Comparison of ENCODE assay signal across 12 cellular contexts in genomic region chr2:21043744-21044532, GRCh38. TPM values are rescaled to one million over a fixed set of nuclear protein-coding genes. Genes with fewer than 3 reads are reported as not detected.
DNase-seq lines count a peak whose midpoint lies in the region; ATAC-seq lines count a peak whose summit lies in the region.
"Had no signal": no experiment of that assay in that cellular context is flagged by ENCODE, and none has a peak within 500 bp of the region (broad histone marks: within the 10 kb centered on the region; RNA-seq: fewer than 3 reads in every experiment).

Gene APOB, minus strand, starts transcription at chr2:21044073. Its CDS starts 128 bp downstream, at chr2:21043945.

- H3K36me3 Mint-ChIP-seq in stimulated activated memory B cell treated with anti-CD40 and anti-IgM and Interleukin-4, amounts not matched to agents 10 μg/mL and 1 μg/mL and 100 μg/mL, for 72 hours = no peaks in the 10 kb centered on the region

- H3K4me1 Mint-ChIP-seq in stimulated activated memory B cell treated with anti-CD40 and anti-IgM and Interleukin-4, amounts not matched to agents 10 μg/mL and 1 μg/mL and 100 μg/mL, for 72 hours = peaks cover 7% of the 10 kb centered on the region

- no peak within 1 kb of the TSS for H3K4me3 ChIP-seq in MG63
- no peak within 1 kb of the TSS for H3K4me3 ChIP-seq in mesenchymal stem cell (ENCODE audit: insufficient read depth in 1 of 2, low read depth in 1 of 2, low read length in 2 of 2)
- H3K4me3 ChIP-seq: prostate gland, SJCRH30 had no signal

- no peak within 1 kb of the TSS for H3K18ac ChIP-seq in mesenchymal stem cell (ENCODE audit: low read depth in 1 of 2, low read length in 2 of 2)

- no peak within 1 kb of the TSS for H2BK120ac ChIP-seq in mesenchymal stem cell (ENCODE audit: low read depth, low read length)

- no peaks in the 10 kb centered on the region for H3K9me3 Mint-ChIP-seq in stimulated activated memory B cell treated with anti-CD40 and anti-IgM and Interleukin-4, amounts not matched to agents 10 μg/mL and 1 μg/mL and 100 μg/mL, for 72 hours
- H3K9me3 Mint-ChIP-seq: activated T-helper 2 cell treated with anti-CD3 and anti-CD28 coated beads, Interferon-gamma antibody, Interleukin-2, Interleukin-4, amounts not matched to agents 10 μg/mL and 5 μg/mL and 100 μg/mL, durations not matched to agents 14 hours and 24 hours and 36 hours had no signal

- peak; percentile 9 for ATAC-seq in HG03354 (IDR thresholded peaks at IDR 0.05; ENCODE audit: poor library complexity, severe bottlenecking, unreplicated experiment)
- ATAC-seq in left colon = peak; percentile 53
- no peak for ATAC-seq in stimulated activated memory B cell treated with anti-CD40 and anti-IgM and Interleukin-4, amounts not matched to agents 10 μg/mL and 1 μg/mL and 100 μg/mL, for 72 hours

- no peak within 1 kb of the TSS for H3K4me2 ChIP-seq in mesenchymal stem cell (ENCODE audit: low read length, poor library complexity, severe bottlenecking)

- no peak within 1 kb of the TSS for H2AK5ac ChIP-seq in mesenchymal stem cell (ENCODE audit: low read length, severe bottlenecking)

- H3K9me3 ChIP-seq in MG63 (no peaks in the 10 kb centered on the region), mesenchymal stem cell (ENCODE audit: control insufficient read depth, low read length) (no peaks in the 10 kb centered on the region)
- H3K9me3 ChIP-seq: prostate gland, SJCRH30 had no signal

- peak within 1 kb of the TSS; percentile 19 for H3K4me3 Mint-ChIP-seq in stimulated activated memory B cell treated with anti-CD40 and anti-IgM and Interleukin-4, amounts not matched to agents 10 μg/mL and 1 μg/mL and 100 μg/mL, for 72 hours

- intact Hi-C loops in left colon (cut with DNase I, micrococcal nuclease) = loop anchor here in 1 of 2 donors (5.0 kb wide), 1 partner anchor 273 kb away; no protein-coding TSS in a partner anchor

- no peak within 1 kb of the TSS for H3K23ac ChIP-seq in mesenchymal stem cell (ENCODE audit: low read length in 2 of 2)

- H3K27me3 ChIP-seq in MG63 (no peaks in the 10 kb centered on the region), mesenchymal stem cell (ENCODE audit: control insufficient read depth in 1 of 2, insufficient read depth in 1 of 2, low read length in 2 of 2) (peaks cover 30 to 64% of the 10 kb centered on the region in 2 experiments)

- peak; percentile 35 for DNase-seq in astrocyte of the hippocampus (ENCODE audit: low read depth, low spot score)
- DNase-seq in left colon = peak in 1 of 2 donors; percentile 19
- DNase-seq in activated effector memory CD4-positive, alpha-beta T cell treated with anti-CD3 and anti-CD28 coated beads, Interleukin-2, amount 50 U/mL, for 16 hours = no peak
- DNase-seq in MG63 = no peak
- no peak for DNase-seq in kidney tubule cell (ENCODE audit: low spot score)
- DNase-seq in mesenchymal stem cell = no peak
- DNase-seq: SJCRH30; stimulated activated naive CD4-positive, alpha-beta T cell treated with Interleukin-2 at 50 U/mL for 16 hours had no signal

- H2BK15ac ChIP-seq in mesenchymal stem cell (ENCODE audit: low read depth, poor library complexity, severe bottlenecking) = no peak within 1 kb of the TSS

- H2BK5ac ChIP-seq in mesenchymal stem cell (ENCODE audit: low read depth, low read length, poor library complexity, severe bottlenecking) = no peak within 1 kb of the TSS

- no peak within 1 kb of the TSS for H3K9ac ChIP-seq in mesenchymal stem cell (ENCODE audit: low read length)

- no peak within 1 kb of the TSS for H3K4ac ChIP-seq in mesenchymal stem cell (ENCODE audit: low read depth in 1 of 2, low read length in 2 of 2)

- no peak within 1 kb of the TSS for H3K27ac Mint-ChIP-seq in stimulated activated memory B cell treated with anti-CD40 and anti-IgM and Interleukin-4, amounts not matched to agents 10 μg/mL and 1 μg/mL and 100 μg/mL, for 72 hours
- H3K27ac Mint-ChIP-seq: activated T-helper 2 cell treated with anti-CD3 and anti-CD28 coated beads, Interferon-gamma antibody, Interleukin-2, Interleukin-4, amounts not matched to agents 10 μg/mL and 5 μg/mL and 100 μg/mL, durations not matched to agents 14 hours and 24 hours and 36 hours had no signal

- 13% methylated on average over 50 of the region's 51 CpGs for WGBS in mesenchymal stem cell

- H4K8ac ChIP-seq in mesenchymal stem cell (ENCODE audit: low read length) = no peak within 1 kb of the TSS

- no peak within 1 kb of the TSS for H3K14ac ChIP-seq in mesenchymal stem cell (ENCODE audit: low read length in 2 of 2)

- no peak within 1 kb of the TSS for H2AFZ ChIP-seq in mesenchymal stem cell (ENCODE audit: low read depth, low read length)

- no peak within 1 kb of the TSS for H4K91ac ChIP-seq in mesenchymal stem cell (ENCODE audit: low read length)

- H3K36me3 ChIP-seq in MG63 (no peaks in the 10 kb centered on the region), mesenchymal stem cell (ENCODE audit: control insufficient read depth in 1 of 2, insufficient read depth in 2 of 2, low read depth in 1 of 2, low read length in 2 of 2) (no peaks in the 10 kb centered on the region)
- H3K36me3 ChIP-seq: prostate gland, SJCRH30 had no signal

- H3K27me3 Mint-ChIP-seq in stimulated activated memory B cell treated with anti-CD40 and anti-IgM and Interleukin-4, amounts not matched to agents 10 μg/mL and 1 μg/mL and 100 μg/mL, for 72 hours = peaks cover 29% of the 10 kb centered on the region

- H3K79me1 ChIP-seq in mesenchymal stem cell (replicated peaks; ENCODE audit: low read length, poor library complexity, severe bottlenecking) = no peaks in the 10 kb centered on the region

- H3K4me1 ChIP-seq in mesenchymal stem cell (ENCODE audit: control insufficient read depth, insufficient read depth, low read depth, low read length) = peaks cover 4% of the 10 kb centered on the region
- H3K4me1 ChIP-seq: prostate gland, SJCRH30 had no signal

- no peak within 1 kb of the TSS for H3K27ac ChIP-seq in mesenchymal stem cell (ENCODE audit: low read length, poor library complexity, severe bottlenecking)
- H3K27ac ChIP-seq: prostate gland, SJCRH30 had no signal

- no peak within 1 kb of the TSS for H2BK12ac ChIP-seq in mesenchymal stem cell (ENCODE audit: low read length in 2 of 2)

RNA-seq across cellular contexts. Expression of gene APOB, which starts in this region (rescaled TPM):
- under 1 TPM; 0.24 to 0.50 TPM for total RNA-seq in left colon
- not detected in 2 replicates for total RNA-seq in MG63 (2014; rRNA removed; shearing (Covaris generic); ENCODE audit: low replicate concordance)
- 0.03 TPM for polyA plus RNA-seq in mesenchymal stem cell (2013, experiment 1 of 2)
- polyA plus RNA-seq in mesenchymal stem cell (2013, experiment 2 of 2) = 0.04 TPM
- total RNA-seq: activated T-helper 2 cell treated with anti-CD3 and anti-CD28 coated beads, Interferon-gamma antibody, Interleukin-2, Interleukin-4, amounts not matched to agents 10 μg/mL and 5 μg/mL and 100 μg/mL, durations not matched to agents 14 hours and 24 hours and 36 hours had no signal

Comparison
In these comparisons a context has a peak if more than half of its experiments do, and no peak if none do; other contexts are left out.
1. Peak in ATAC-seq in left colon; RNA of the gene not detected or under 1 TPM.